Comparison of ENCODE assay signal across 14 cellular contexts in genomic region chr9:125510980-125511379, GRCh38.
"Had no signal": no experiment of that assay in that cellular context is flagged by ENCODE, and none has a peak within 500 bp of the region (broad histone marks: within the 10 kb centered on the region; RNA-seq: fewer than 3 reads in every experiment).

No MANE protein-coding gene starts in this region.

- H3K4me3 ChIP-seq: esophagus squamous epithelium, gastroesophageal sphincter, lung, psoas muscle, stomach had no signal

- H3K9me3 ChIP-seq: esophagus squamous epithelium, gastroesophageal sphincter, neutrophil, psoas muscle, stomach had no signal

- ATAC-seq: gastroesophageal sphincter; left ventricle myocardium superior; naive thymus-derived CD4-positive, alpha-beta T cell; psoas muscle had no signal

- H3K36me3 ChIP-seq: stomach had no signal

- DNase-seq: esophagus squamous epithelium; glutamatergic neuron; immature natural killer cell; left ventricle myocardium superior; mesenchymal stem cell; naive thymus-derived CD4-positive, alpha-beta T cell; psoas muscle; small intestine; stimulated activated CD4-positive, alpha-beta T cell treated with anti-CD3 and anti-CD28 coated beads, Interleukin-12 subunit alpha, Interleukin-12 subunit beta, amount 100 ng/mL, for 4 hours; stimulated activated naive CD4-positive, alpha-beta T cell; stomach had no signal

- H3K27me3 ChIP-seq: esophagus squamous epithelium, gastroesophageal sphincter, neutrophil, stomach had no signal

- H3K27ac ChIP-seq: gastroesophageal sphincter, neutrophil, psoas muscle had no signal
